In genomic region chr9:19493174-19493811, GRCh38 we compare ENCODE assay signal across 8 cellular contexts.
DNase-seq lines count a peak whose midpoint lies in the region; ATAC-seq, FAIRE-seq and TF ChIP-seq lines count a peak whose summit lies in the region.

No MANE protein-coding gene starts in this region.

- CTCF ChIA-PET in HEK293T (lab: Yijun Ruan, JAX) = interaction anchor here (0.7 to 0.8 kb wide), 2 partner anchors 29 kb away, joined by 3 read pairs; no protein-coding TSS in a partner anchor

- TF ChIP-seq POLR2A in NB4 (IDR thresholded peaks at IDR 0.05; ENCODE audit: extremely low read depth, insufficient read length) = no peak
- TF ChIP-seq POLR2A in body of pancreas (IDR thresholded peaks at IDR 0.05) = no peak

- H3K27ac ChIP-seq in body of pancreas = peak overlapping the region in 1 of 4 donors; percentile 32
- H3K27ac ChIP-seq in small intestine (ENCODE audit: low read depth in 1 of 2, low read length in 1 of 2) = peak overlapping the region in 1 of 2 donors; percentile 85

- POLR2A ChIA-PET in HEK293T (lab: Yijun Ruan, JAX) = no interaction called here

- H3K36me3 ChIP-seq in body of pancreas (replicated peaks in 1 of 2; ENCODE audit: insufficient read depth in 1 of 2, low read depth in 2 of 2) = no peaks in the 10 kb centered on the region
- H3K36me3 ChIP-seq in small intestine (ENCODE audit: control insufficient read depth in 2 of 2, insufficient read depth in 2 of 2, low read length in 2 of 2) = no peaks in the 10 kb centered on the region

- TF ChIP-seq CTCF in GM12864 (IDR thresholded peaks at IDR 0.05; ENCODE audit: low read depth, low read length, missing control alignments) (peak; percentile 82), NB4 (IDR thresholded peaks at IDR 0.05; ENCODE audit: low read depth, low read length) (peak; percentile 97), body of pancreas (IDR thresholded peaks at IDR 0.05) (peak; percentile 52 to 72 (median 67))

- peaks cover 19% of the 10 kb centered on the region for H3K4me1 ChIP-seq in body of pancreas
- no peaks in the 10 kb centered on the region for H3K4me1 ChIP-seq in small intestine (ENCODE audit: control insufficient read depth in 2 of 2, insufficient read depth in 1 of 2, low read depth in 1 of 2, low read length in 1 of 2)

- peak; percentile 78 for ATAC-seq in body of pancreas

- H3K9me3 ChIP-seq in body of pancreas = no peaks in the 10 kb centered on the region
- no peaks in the 10 kb centered on the region for H3K9me3 ChIP-seq in small intestine (ENCODE audit: control insufficient read depth, low read depth)

- no peak for FAIRE-seq in small intestine (lab: Jason Lieb, UNC)

- intact Hi-C loops in body of pancreas (cut with DNase I) = no loop called here

- no peaks in the 10 kb centered on the region for H3K27me3 ChIP-seq in body of pancreas
- no peaks in the 10 kb centered on the region for H3K27me3 ChIP-seq in small intestine (ENCODE audit: control insufficient read depth in 2 of 2, insufficient read depth in 2 of 2, low read length in 2 of 2)

- 9 to 11% methylated on average over 19 of the region's 19 CpGs for WGBS in body of pancreas, 2 donors
- 17 to 19% (median 19%) methylated on average over 19 of the region's 19 CpGs for WGBS in small intestine, 3 donors

- H3K4me3 ChIP-seq in GM12864 (ENCODE audit: low read depth, low read length) = no peak overlapping the region
- H3K4me3 ChIP-seq in NB4 (ENCODE audit: low read depth, low read length) = no peak overlapping the region
- no peak overlapping the region for H3K4me3 ChIP-seq in body of pancreas
- no peak overlapping the region for H3K4me3 ChIP-seq in small intestine (ENCODE audit: low read depth in 1 of 2, low read length in 2 of 2)

- DNase-seq in GM12864 (ENCODE audit: low read depth) = no peak
- peak; percentile 78 for DNase-seq in HEK293T (ENCODE audit: extremely low spot score)
- peak; percentile 74 for DNase-seq in NB4 (ENCODE audit: low read depth)
- peak; percentile 3 for DNase-seq in T follicular helper cell (ENCODE audit: low read depth)
- DNase-seq in body of pancreas = peak; percentile 36 to 47 (median 39)
- peak; percentile 75 for DNase-seq in iPS-NIHi11 (ENCODE audit: low spot score)
- DNase-seq in small intestine = peak; percentile 39
- DNase-seq in NCI-H2029 treated with DMSO at 0.1 percent for 48 hours (lab: John Stamatoyannopoulos, UW) = no peak

TF ChIP-seq in HEK293T, 16 proteins besides CTCF, POLR2A, EP300 and RAD21:
- TF ChIP-seq FOXK2 (IDR thresholded peaks at IDR 0.05) (no peak), SP1 (IDR thresholded peaks at IDR 0.05) (no peak), L3MBTL2 (conservative IDR thresholded peaks at IDR 0.05) (no peak), ELF4 (IDR thresholded peaks at IDR 0.05) (no peak), LEF1 (IDR thresholded peaks at IDR 0.05; ENCODE audit: borderline replicate concordance) (no peak), BHLHE40 (IDR thresholded peaks at IDR 0.05; ENCODE audit: borderline replicate concordance) (no peak), HDGF (IDR thresholded peaks at IDR 0.05; ENCODE audit: borderline replicate concordance) (no peak), FOXA1 (IDR thresholded peaks at IDR 0.05) (no peak)
TF ChIP-seq in HEK293T: peak in this region for 0.

Comparison
In these comparisons a context has a peak if more than half of its experiments do, and no peak if none do; other contexts are left out.
1. DNase-seq: peak in HEK293T (single experiment), NB4 (single experiment), T follicular helper cell (single experiment), body of pancreas (4 of 4), iPS-NIHi11 (single experiment) and small intestine (single experiment); none in GM12864 (single experiment) and NCI-H2029 treated with DMSO at 0.1 percent for 48 hours (single experiment).
2. Peak in every context shown above with its lines, with median percentiles within 50 percentile points of each other: CTCF ChIP-seq.